ENCODE assay signal across 20 cellular contexts in the genomic region with DNA sequence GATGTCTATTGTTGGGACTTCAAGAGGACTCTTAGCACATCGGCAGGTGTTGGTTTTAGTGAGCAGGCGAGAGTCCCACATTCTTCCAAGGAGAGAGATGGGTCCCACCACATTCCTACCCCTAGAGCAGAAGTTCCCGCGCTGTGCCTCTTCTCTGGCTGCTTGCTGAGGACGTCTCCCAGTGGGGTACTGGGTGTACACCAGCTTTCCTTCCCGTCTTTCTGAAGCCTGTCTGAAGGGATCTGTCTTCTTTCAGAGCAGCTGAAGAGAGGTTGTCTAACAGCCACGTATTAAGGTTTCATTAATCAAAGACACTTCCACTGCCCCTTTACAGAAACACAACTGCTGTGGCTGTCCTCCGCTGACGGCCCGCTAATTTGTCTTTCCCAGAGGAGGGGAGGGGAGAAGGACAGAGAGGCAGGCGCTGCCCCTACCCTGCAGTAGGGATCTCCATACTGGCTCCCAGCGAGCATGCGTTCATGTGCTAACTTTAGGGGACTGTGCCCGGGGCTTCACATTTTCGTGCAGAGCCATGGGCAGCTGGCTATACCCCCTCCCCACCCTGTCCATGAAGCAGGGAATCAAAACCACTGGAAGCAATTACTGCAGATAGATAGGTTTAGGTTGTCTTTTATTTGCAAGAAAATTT. TPM values are rescaled to one million over a fixed set of nuclear protein-coding genes. Genes with fewer than 3 reads are reported as not detected.
A peak's percentile ranks its signal among the peaks of the same experiment; 100 is the strongest.
DNase-seq lines count a peak whose midpoint lies in the region; ATAC-seq and TF ChIP-seq lines count a peak whose summit lies in the region.
"Had no signal": no experiment of that assay in that cellular context is flagged by ENCODE, and none has a peak within 500 bp of the region (broad histone marks: within the 10 kb centered on the region; RNA-seq: fewer than 3 reads in every experiment).

No MANE protein-coding gene starts in this region.

- no peaks in the 10 kb centered on the region for H3K9me3 Mint-ChIP-seq in nephron progenitor cell
- H3K9me3 Mint-ChIP-seq in osteocyte (ENCODE audit: unreplicated experiment): no peaks in the 10 kb centered on the region
- no peaks in the 10 kb centered on the region for H3K9me3 Mint-ChIP-seq in stimulated activated memory B cell treated with anti-CD40 and anti-IgM and Interleukin-4, amounts not matched to agents 10 μg/mL and 1 μg/mL and 100 μg/mL, for 72 hours
- H3K9me3 Mint-ChIP-seq: brain had no signal

- peak overlapping the region; percentile 63 for H3K4me3 Mint-ChIP-seq in nephron progenitor cell
- H3K4me3 Mint-ChIP-seq in osteocyte (ENCODE audit: unreplicated experiment): no peak overlapping the region
- H3K4me3 Mint-ChIP-seq in stimulated activated memory B cell treated with anti-CD40 and anti-IgM and Interleukin-4, amounts not matched to agents 10 μg/mL and 1 μg/mL and 100 μg/mL, for 72 hours: no peak overlapping the region
- H3K4me3 Mint-ChIP-seq: activated naive CD8-positive, alpha-beta T cell had no signal

- intact Hi-C loops in Right ventricle myocardium superior (cut with DNase I) (no loop called here), left ventricle myocardium inferior (cut with micrococcal nuclease) (no loop called here)

- 45% methylated on average over 9 of the region's 15 CpGs; no CpG with 5 or more reads in 1 of the 2 donors for WGBS in gastroesophageal sphincter (ENCODE audit: low coverage in 1 of 2), 2 donors
- 70% methylated on average over 13 to 15 of the region's 15 CpGs for WGBS in upper lobe of left lung, 2 donors

- H3K36me3 ChIP-seq in left ventricle myocardium inferior (peaks cover 4% of the 10 kb centered on the region), gastroesophageal sphincter (peaks cover 0 to 46% of the 10 kb centered on the region in 2 donors), upper lobe of left lung (peaks cover 0 to 7% (median 0%) of the 10 kb centered on the region in 4 donors)
- H3K36me3 ChIP-seq: SJSA1 had no signal

- H3K4me1 Mint-ChIP-seq in nephron progenitor cell (peaks cover 90% of the 10 kb centered on the region), osteocyte (ENCODE audit: unreplicated experiment) (peaks cover 24% of the 10 kb centered on the region)
- H3K4me1 Mint-ChIP-seq in stimulated activated memory B cell treated with anti-CD40 and anti-IgM and Interleukin-4, amounts not matched to agents 10 μg/mL and 1 μg/mL and 100 μg/mL, for 72 hours: peaks cover 7% of the 10 kb centered on the region

- TF ChIP-seq CTCF in left ventricle myocardium inferior (IDR thresholded peaks at IDR 0.05; ENCODE audit: borderline replicate concordance) (no peak), gastroesophageal sphincter (IDR thresholded peaks at IDR 0.05) (no peak), nephron progenitor cell (IDR thresholded peaks at IDR 0.05) (no peak), upper lobe of left lung (IDR thresholded peaks at IDR 0.05) (no peak), osteocyte (IDR thresholded peaks at IDR 0.05) (no peak)

- DNase-seq in Right ventricle myocardium superior (no peak), left ventricle myocardium inferior (no peak), nephron progenitor cell (peak; percentile 33), upper lobe of left lung (no peak), osteocyte (ENCODE audit: extremely low spot score, unreplicated experiment) (no peak), amniotic stem cell (lab: John Stamatoyannopoulos, UW) (no peak)
- DNase-seq: C1 segment of cervical spinal cord; mucosa of descending colon; NCI-H2171 treated with DMSO at 0.1 percent for 48 hours; NCI-H748 treated with DMSO at 0.1 percent for 48 hours; occipital lobe; PC-3; stimulated activated CD4-positive, alpha-beta T cell treated with anti-CD3 and anti-CD28 coated beads, Interleukin-2, amount 100 ng/mL, for 48 hours had no signal

- no peak for TF ChIP-seq POLR2A in gastroesophageal sphincter (IDR thresholded peaks at IDR 0.05)
- TF ChIP-seq POLR2A in upper lobe of left lung (IDR thresholded peaks at IDR 0.05): no peak

- H3K36me3 Mint-ChIP-seq in nephron progenitor cell (ENCODE audit: low read depth): peaks cover 14% of the 10 kb centered on the region
- H3K36me3 Mint-ChIP-seq in osteocyte (ENCODE audit: unreplicated experiment): peaks cover 26% of the 10 kb centered on the region
- H3K36me3 Mint-ChIP-seq in stimulated activated memory B cell treated with anti-CD40 and anti-IgM and Interleukin-4, amounts not matched to agents 10 μg/mL and 1 μg/mL and 100 μg/mL, for 72 hours: no peaks in the 10 kb centered on the region
- H3K36me3 Mint-ChIP-seq: activated naive CD8-positive, alpha-beta T cell; brain had no signal

- H3K27ac ChIP-seq in left ventricle myocardium inferior (replicated peaks): no peak overlapping the region
- H3K27ac ChIP-seq in gastroesophageal sphincter: no peak overlapping the region
- H3K27ac ChIP-seq in upper lobe of left lung: peak overlapping the region; percentile 12 to 84 (median 62)
- H3K27ac ChIP-seq: A549, SJSA1 had no signal

- TF ChIP-seq EP300 in gastroesophageal sphincter (IDR thresholded peaks at IDR 0.05) (no peak), upper lobe of left lung (IDR thresholded peaks at IDR 0.05) (no peak)

- H3K4me1 ChIP-seq in left ventricle myocardium inferior: peaks cover 100% of the 10 kb centered on the region
- peaks cover 28 to 97% (median 28%) of the 10 kb centered on the region in 3 donors for H3K4me1 ChIP-seq in gastroesophageal sphincter
- H3K4me1 ChIP-seq in upper lobe of left lung: peaks cover 85 to 96% (median 87%) of the 10 kb centered on the region in 4 donors
- H3K4me1 ChIP-seq: A549, SJSA1 had no signal

- H3K27me3 ChIP-seq in left ventricle myocardium inferior (ENCODE audit: low read depth) (no peaks in the 10 kb centered on the region), gastroesophageal sphincter (no peaks in the 10 kb centered on the region), upper lobe of left lung (no peaks in the 10 kb centered on the region)

- H3K27me3 Mint-ChIP-seq in nephron progenitor cell (ENCODE audit: low read depth, poor library complexity) (no peaks in the 10 kb centered on the region), osteocyte (ENCODE audit: unreplicated experiment) (peaks cover 64% of the 10 kb centered on the region)
- H3K27me3 Mint-ChIP-seq in stimulated activated memory B cell treated with anti-CD40 and anti-IgM and Interleukin-4, amounts not matched to agents 10 μg/mL and 1 μg/mL and 100 μg/mL, for 72 hours: peaks cover 74% of the 10 kb centered on the region

- H3K4me3 ChIP-seq in left ventricle myocardium inferior (no peak overlapping the region), gastroesophageal sphincter (no peak overlapping the region), upper lobe of left lung (no peak overlapping the region)
- H3K4me3 ChIP-seq: A549, mucosa of descending colon, SJSA1 had no signal

- H3K27ac Mint-ChIP-seq in nephron progenitor cell (peak overlapping the region; percentile 95), osteocyte (ENCODE audit: unreplicated experiment) (no peak overlapping the region)
- H3K27ac Mint-ChIP-seq in stimulated activated memory B cell treated with anti-CD40 and anti-IgM and Interleukin-4, amounts not matched to agents 10 μg/mL and 1 μg/mL and 100 μg/mL, for 72 hours: no peak overlapping the region
- H3K27ac Mint-ChIP-seq: activated naive CD8-positive, alpha-beta T cell had no signal

- ATAC-seq in Right ventricle myocardium superior (ENCODE audit: poor library complexity) (peak; percentile 13), gastroesophageal sphincter (peak; percentile 10), upper lobe of left lung (ENCODE audit: low FRiP score in 2 of 2) (peak in 1 of 2 donors; percentile 21)
- no peak for ATAC-seq in stimulated activated memory B cell treated with anti-CD40 and anti-IgM and Interleukin-4, amounts not matched to agents 10 μg/mL and 1 μg/mL and 100 μg/mL, for 72 hours
- ATAC-seq: A549, esophagus mucosa, PC-3 had no signal

- H3K9me3 ChIP-seq in left ventricle myocardium inferior (replicated peaks) (no peaks in the 10 kb centered on the region), gastroesophageal sphincter (no peaks in the 10 kb centered on the region), upper lobe of left lung (no peaks in the 10 kb centered on the region)
- H3K9me3 ChIP-seq: A549, mucosa of descending colon, SJSA1 had no signal

RNA-seq across cellular contexts. Expression of a gene that starts 56.0 kb away (rescaled TPM):
- 64.8 TPM for total RNA-seq in Right ventricle myocardium superior
- total RNA-seq in left ventricle myocardium inferior: 64.5 TPM
- total RNA-seq in gastroesophageal sphincter: 100 to 1,000 TPM; 153 to 284 (median 232) TPM
- 100 to 1,000 TPM; 110 to 584 (median 179) TPM for total RNA-seq in upper lobe of left lung
- total RNA-seq in osteocyte: 19.1 and 20.3 TPM in 2 replicates
- total RNA-seq: PC-3, SJSA1 had no signal

Comparison
In these comparisons a context has a peak if more than half of its experiments do, and no peak if none do; other contexts are left out.
1. H3K27ac ChIP-seq: peak in upper lobe of left lung (4 of 4); none in left ventricle myocardium inferior (single experiment) and gastroesophageal sphincter (0 of 4).